Comparison of ENCODE assay signal across 23 cellular contexts in genomic region chr11:120221115-120221752, GRCh38. TPM values are rescaled to one million over a fixed set of nuclear protein-coding genes. Genes with fewer than 3 reads are reported as not detected.
DNase-seq lines count a peak whose midpoint lies in the region; ATAC-seq and TF ChIP-seq lines count a peak whose summit lies in the region.
"Had no signal": no experiment of that assay in that cellular context is flagged by ENCODE, and none has a peak within 500 bp of the region (broad histone marks: within the 10 kb centered on the region; RNA-seq: fewer than 3 reads in every experiment).

No MANE protein-coding gene starts in this region.

- intact Hi-C loops in uterus (cut with DNase I; ENCODE audit: low total_unique reads) = no loop called here

- no peak overlapping the region for H3K27ac Mint-ChIP-seq in activated naive CD8-positive, alpha-beta T cell treated with anti-CD3 and anti-CD28 coated beads, Interleukin-2, amount 50 U/mL, for 24 hours
- no peak overlapping the region for H3K27ac Mint-ChIP-seq in activated naive CD8-positive, alpha-beta T cell treated with anti-CD3 and anti-CD28 coated beads for 36 hours
- H3K27ac Mint-ChIP-seq: activated T-helper 2 cell treated with anti-CD3 and anti-CD28 coated beads, Interferon-gamma antibody, Interleukin-2, Interleukin-4, amounts not matched to agents 10 μg/mL and 5 μg/mL and 100 μg/mL, durations not matched to agents 14 hours and 24 hours and 36 hours; HFFc6; stimulated activated naive B cell treated with anti-CD40 and anti-IgM and Interleukin-4, amounts not matched to agents 10 μg/mL and 1 μg/mL and 100 μg/mL, for 72 hours; T-helper 2 cell treated with Interferon-gamma antibody and Interleukin-4, amounts not matched to agents 5 μg/mL and 100 μg/mL, for 36 hours had no signal

- H3K9ac ChIP-seq in duodenal mucosa (ENCODE audit: low read depth in 1 of 2, low read length in 2 of 2) = peak overlapping the region; percentile 25 to 28
- H3K9ac ChIP-seq: BLaER1 had no signal

- H3K4me1 Mint-ChIP-seq in activated naive CD8-positive, alpha-beta T cell treated with anti-CD3 and anti-CD28 coated beads, Interleukin-2, amount 50 U/mL, for 24 hours = peaks cover 14% of the 10 kb centered on the region
- H3K4me1 Mint-ChIP-seq in activated naive CD8-positive, alpha-beta T cell treated with anti-CD3 and anti-CD28 coated beads for 36 hours = peaks cover 10% of the 10 kb centered on the region

- no peak for TF ChIP-seq CTCF in uterus (IDR thresholded peaks at IDR 0.05)

- no peak overlapping the region for H3K4me3 ChIP-seq in duodenal mucosa (ENCODE audit: low read depth in 1 of 2, low read length in 2 of 2)
- H3K4me3 ChIP-seq in muscle layer of duodenum (ENCODE audit: low read depth in 1 of 2, low read length in 2 of 2) = no peak overlapping the region
- H3K4me3 ChIP-seq in uterus = no peak overlapping the region
- H3K4me3 ChIP-seq: BLaER1, right atrium auricular region had no signal

- H3K4me1 ChIP-seq in duodenal mucosa (ENCODE audit: control insufficient read depth in 1 of 2, insufficient read depth in 2 of 2, low read length in 2 of 2) (peaks cover 58 to 63% of the 10 kb centered on the region in 2 donors), muscle layer of duodenum (ENCODE audit: control insufficient read depth in 1 of 2, insufficient read depth in 2 of 2, low read length in 2 of 2) (peaks cover 28 to 68% of the 10 kb centered on the region in 2 donors), uterus (peaks cover 0 to 17% of the 10 kb centered on the region in 2 donors)

- no peaks in the 10 kb centered on the region for H3K36me3 Mint-ChIP-seq in activated naive CD8-positive, alpha-beta T cell treated with anti-CD3 and anti-CD28 coated beads, Interleukin-2, amount 50 U/mL, for 24 hours (ENCODE audit: low read depth)
- no peaks in the 10 kb centered on the region for H3K36me3 Mint-ChIP-seq in activated naive CD8-positive, alpha-beta T cell treated with anti-CD3 and anti-CD28 coated beads for 36 hours

- H3K36me3 ChIP-seq in duodenal mucosa (ENCODE audit: control insufficient read depth in 1 of 2, insufficient read depth in 2 of 2, low read length in 2 of 2) (peaks cover 0 to 22% of the 10 kb centered on the region in 2 donors), muscle layer of duodenum (ENCODE audit: control insufficient read depth in 1 of 2, insufficient read depth in 2 of 2, low read length in 2 of 2) (peaks cover 0 to under 1% of the 10 kb centered on the region in 2 donors), uterus (no peaks in the 10 kb centered on the region)
- H3K36me3 ChIP-seq: neutrophil, right atrium auricular region had no signal

- no peak overlapping the region for H3K4me3 Mint-ChIP-seq in activated naive CD8-positive, alpha-beta T cell treated with anti-CD3 and anti-CD28 coated beads, Interleukin-2, amount 50 U/mL, for 24 hours
- H3K4me3 Mint-ChIP-seq in activated naive CD8-positive, alpha-beta T cell treated with anti-CD3 and anti-CD28 coated beads for 36 hours = no peak overlapping the region
- H3K4me3 Mint-ChIP-seq: HFFc6; stimulated activated naive B cell treated with anti-CD40 and anti-IgM and Interleukin-4, amounts not matched to agents 10 μg/mL and 1 μg/mL and 100 μg/mL, for 72 hours; T-helper 2 cell treated with Interferon-gamma antibody and Interleukin-4, amounts not matched to agents 5 μg/mL and 100 μg/mL, for 36 hours had no signal

- no peak for DNase-seq in activated naive CD8-positive, alpha-beta T cell treated with anti-CD3 and anti-CD28 coated beads, Interleukin-2, amount 50 U/mL, for 24 hours
- DNase-seq in activated naive CD8-positive, alpha-beta T cell treated with anti-CD3 and anti-CD28 coated beads for 36 hours = no peak
- DNase-seq in uterus (no peak), dedifferentiated amniotic fluid mesenchymal stem cell (ENCODE audit: extremely low spot score) (no peak), HuH-7.5 (ENCODE audit: low spot score) (no peak)
- DNase-seq: activated CD4-positive, CD25-positive, alpha-beta regulatory T cell; amniotic stem cell; cerebellar nuclear complex; GDM1; HFFc6; kidney glomerular epithelial cell; NCI-H1417; NCI-H774; stimulated activated naive B cell treated with anti-CD40 and anti-IgM and Interleukin-4, amounts not matched to agents 10 μg/mL and 1 μg/mL and 100 μg/mL, for 72 hours had no signal

- peaks cover 8% of the 10 kb centered on the region for H3K27me3 Mint-ChIP-seq in activated naive CD8-positive, alpha-beta T cell treated with anti-CD3 and anti-CD28 coated beads, Interleukin-2, amount 50 U/mL, for 24 hours
- H3K27me3 Mint-ChIP-seq in activated naive CD8-positive, alpha-beta T cell treated with anti-CD3 and anti-CD28 coated beads for 36 hours = no peaks in the 10 kb centered on the region

- H3K9me3 ChIP-seq in duodenal mucosa (ENCODE audit: control insufficient read depth in 1 of 2, low read length in 2 of 2) = no peaks in the 10 kb centered on the region
- H3K9me3 ChIP-seq in muscle layer of duodenum (ENCODE audit: control insufficient read depth in 1 of 2, low read length in 2 of 2) = no peaks in the 10 kb centered on the region
- no peaks in the 10 kb centered on the region for H3K9me3 ChIP-seq in uterus
- H3K9me3 ChIP-seq: BLaER1, neutrophil, right atrium auricular region had no signal

- ATAC-seq in activated naive CD8-positive, alpha-beta T cell treated with anti-CD3 and anti-CD28 coated beads, Interleukin-2, amount 50 U/mL, for 24 hours = peak; percentile 74
- ATAC-seq in HG03175 (IDR thresholded peaks at IDR 0.05; ENCODE audit: unreplicated experiment) = no peak
- ATAC-seq: stimulated activated naive B cell treated with anti-CD40 and anti-IgM and Interleukin-4, amounts not matched to agents 10 μg/mL and 1 μg/mL and 100 μg/mL, for 72 hours had no signal

- no peak for TF ChIP-seq POLR2A in uterus (IDR thresholded peaks at IDR 0.05)

- H3K27ac ChIP-seq in duodenal mucosa (ENCODE audit: low read depth, low read length) (peak overlapping the region; percentile 36), muscle layer of duodenum (ENCODE audit: low read length) (peak overlapping the region; percentile 47), uterus (peak overlapping the region; percentile 23 to 29)
- H3K27ac ChIP-seq: BLaER1, neutrophil had no signal

- H3K9me3 Mint-ChIP-seq in activated naive CD8-positive, alpha-beta T cell treated with anti-CD3 and anti-CD28 coated beads, Interleukin-2, amount 50 U/mL, for 24 hours = no peaks in the 10 kb centered on the region
- H3K9me3 Mint-ChIP-seq in activated naive CD8-positive, alpha-beta T cell treated with anti-CD3 and anti-CD28 coated beads for 36 hours = no peaks in the 10 kb centered on the region
- H3K9me3 Mint-ChIP-seq: activated T-helper 2 cell treated with anti-CD3 and anti-CD28 coated beads, Interferon-gamma antibody, Interleukin-2, Interleukin-4, amounts not matched to agents 10 μg/mL and 5 μg/mL and 100 μg/mL, durations not matched to agents 14 hours and 24 hours and 36 hours; HFFc6; stimulated activated naive B cell treated with anti-CD40 and anti-IgM and Interleukin-4, amounts not matched to agents 10 μg/mL and 1 μg/mL and 100 μg/mL, for 72 hours; T-helper 2 cell treated with Interferon-gamma antibody and Interleukin-4, amounts not matched to agents 5 μg/mL and 100 μg/mL, for 36 hours had no signal

- H3K27me3 ChIP-seq in duodenal mucosa (ENCODE audit: control insufficient read depth in 1 of 2, insufficient read depth in 2 of 2, low read length in 2 of 2) (no peaks in the 10 kb centered on the region), muscle layer of duodenum (ENCODE audit: low read depth, low read length) (no peaks in the 10 kb centered on the region), uterus (no peaks in the 10 kb centered on the region)
- H3K27me3 ChIP-seq: BLaER1, neutrophil, right atrium auricular region had no signal

RNA-seq across cellular contexts. Expression of gene OAF, which starts 10.4 kb away (rescaled TPM):
- total RNA-seq in activated naive CD8-positive, alpha-beta T cell treated with anti-CD3 and anti-CD28 coated beads for 36 hours = 1 to 10 TPM; 3.0 to 3.6 TPM
- total RNA-seq in uterus = 10 to 100 TPM; 29.2 to 90.1 (median 44.6) TPM

RNA-seq across cellular contexts. Expression of gene POU2F3, which starts 18.7 kb away (rescaled TPM):
- not detected for total RNA-seq in activated naive CD8-positive, alpha-beta T cell treated with anti-CD3 and anti-CD28 coated beads for 36 hours
- under 1 TPM in 1 of 4 donors, not detected in 3; 0.85 TPM for total RNA-seq in uterus
- total RNA-seq: activated T-helper 2 cell treated with anti-CD3 and anti-CD28 coated beads, Interferon-gamma antibody, Interleukin-2, Interleukin-4, amounts not matched to agents 10 μg/mL and 5 μg/mL and 100 μg/mL, durations not matched to agents 14 hours and 24 hours and 36 hours; HFFc6; HT1080; right atrium auricular region had no signal

Comparison
In these comparisons a context has a peak if more than half of its experiments do, and no peak if none do; other contexts are left out.
1. RNA of gene OAF, which starts 10.4 kb away (total RNA-seq): 29.2 to 90.1 TPM in uterus; 3.0 to 3.6 TPM in activated naive CD8-positive, alpha-beta T cell treated with anti-CD3 and anti-CD28 coated beads for 36 hours; every median in the first group is over 4 times any median in the second.
2. Peak in every context shown above with its lines, with median percentiles within 50 percentile points of each other: H3K27ac ChIP-seq.